ENCODE assay signal across 9 cellular contexts in the genomic region with DNA sequence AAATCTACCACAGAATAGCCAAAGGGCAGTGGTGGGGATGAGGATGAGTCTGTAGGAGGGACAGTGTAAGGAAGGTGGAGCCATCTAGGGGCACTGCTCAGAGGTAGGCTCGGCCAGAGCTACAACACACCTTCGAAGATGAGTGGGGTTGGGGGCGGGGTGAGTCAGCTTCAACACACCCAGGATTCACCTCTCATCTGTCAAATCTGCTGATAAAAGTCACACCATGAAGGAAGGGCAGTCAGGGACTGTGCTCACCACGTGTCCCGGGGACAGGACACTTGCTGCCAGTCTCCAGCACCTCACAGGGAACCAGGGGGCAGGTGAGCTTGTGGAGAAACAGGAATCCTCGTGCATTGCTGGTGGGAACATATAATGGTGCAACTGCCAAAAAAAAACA.
A peak's percentile ranks its signal among the peaks of the same experiment; 100 is the strongest.
DNase-seq lines count a peak whose midpoint lies in the region; ATAC-seq and TF ChIP-seq lines count a peak whose summit lies in the region.
"Had no signal": no experiment of that assay in that cellular context is flagged by ENCODE, and none has a peak within 500 bp of the region (broad histone marks: within the 10 kb centered on the region; RNA-seq: fewer than 3 reads in every experiment).

No MANE protein-coding gene starts in this region.

- intact Hi-C loops in left ventricle myocardium superior (cut with micrococcal nuclease) (no loop called here), heart right ventricle (cut with DNase I) (loop anchor here in 1 of 10 donors (10.0 kb wide), 2 partner anchors 48 to 128 kb away; no protein-coding TSS in a partner anchor), upper lobe of right lung (cut with DNase I) (no loop called here)

- H3K27ac Mint-ChIP-seq in activated naive CD4-positive, alpha-beta T cell treated with anti-CD3 and anti-CD28 coated beads, Interleukin-2, amount 50 U/mL, for 24 hours, result peak overlapping the region; percentile 57
- H3K27ac Mint-ChIP-seq in natural killer cell treated with Interleukin-12 subunit alpha and Interleukin-12 subunit beta and Interleukin-15 and Interleukin-18, amount 100 ng/mL, for 72 hours, result peak overlapping the region; percentile 73 to 80

- H3K4me1 ChIP-seq in heart right ventricle (peaks cover 47 to 100% (median 96%) of the 10 kb centered on the region in 9 donors), upper lobe of right lung (peaks cover 86% of the 10 kb centered on the region)

- H3K9me3 Mint-ChIP-seq in activated naive CD4-positive, alpha-beta T cell treated with anti-CD3 and anti-CD28 coated beads, Interleukin-2, amount 50 U/mL, for 24 hours, result no peaks in the 10 kb centered on the region
- no peaks in the 10 kb centered on the region for H3K9me3 Mint-ChIP-seq in natural killer cell treated with Interleukin-12 subunit alpha and Interleukin-12 subunit beta and Interleukin-15 and Interleukin-18, amount 100 ng/mL, for 72 hours

- peaks cover 3% of the 10 kb centered on the region for H3K36me3 Mint-ChIP-seq in activated naive CD4-positive, alpha-beta T cell treated with anti-CD3 and anti-CD28 coated beads, Interleukin-2, amount 50 U/mL, for 24 hours
- no peaks in the 10 kb centered on the region for H3K36me3 Mint-ChIP-seq in natural killer cell treated with Interleukin-12 subunit alpha and Interleukin-12 subunit beta and Interleukin-15 and Interleukin-18, amount 100 ng/mL, for 72 hours

- no peaks in the 10 kb centered on the region for H3K27me3 Mint-ChIP-seq in activated naive CD4-positive, alpha-beta T cell treated with anti-CD3 and anti-CD28 coated beads, Interleukin-2, amount 50 U/mL, for 24 hours
- H3K27me3 Mint-ChIP-seq in natural killer cell treated with Interleukin-12 subunit alpha and Interleukin-12 subunit beta and Interleukin-15 and Interleukin-18, amount 100 ng/mL, for 72 hours, result no peaks in the 10 kb centered on the region

- peaks cover 0 to 12% (median 0%) of the 10 kb centered on the region in 9 donors for H3K36me3 ChIP-seq in heart right ventricle
- peaks cover 3% of the 10 kb centered on the region for H3K36me3 ChIP-seq in upper lobe of right lung

- H3K4me3 ChIP-seq in heart right ventricle (no peak overlapping the region), upper lobe of right lung (no peak overlapping the region)

- H3K4me3 Mint-ChIP-seq in activated naive CD4-positive, alpha-beta T cell treated with anti-CD3 and anti-CD28 coated beads, Interleukin-2, amount 50 U/mL, for 24 hours, result peak overlapping the region; percentile 55
- peak overlapping the region; percentile 80 for H3K4me3 Mint-ChIP-seq in natural killer cell treated with Interleukin-12 subunit alpha and Interleukin-12 subunit beta and Interleukin-15 and Interleukin-18, amount 100 ng/mL, for 72 hours

- whole genome bisulfite sequencing in heart right ventricle, 2 donors, result 47 to 57% methylated on average over 6 of the region's 6 CpGs

- no peak for TF ChIP-seq CTCF in heart right ventricle (IDR thresholded peaks at IDR 0.05)
- no peak for TF ChIP-seq CTCF in upper lobe of right lung (IDR thresholded peaks at IDR 0.05)

- H3K9me3 ChIP-seq in heart right ventricle (no peaks in the 10 kb centered on the region), upper lobe of right lung (no peaks in the 10 kb centered on the region)

- DNase-seq in left ventricle myocardium superior (peak; percentile 20), heart right ventricle (no peak), upper lobe of right lung (peak; percentile 58), NCI-H1694 (lab: John Stamatoyannopoulos, UW) (no peak), NCI-H748 (lab: John Stamatoyannopoulos, UW; ENCODE audit: unreplicated experiment) (no peak)
- DNase-seq in natural killer cell treated with Interleukin-12 subunit alpha and Interleukin-12 subunit beta and Interleukin-15 and Interleukin-18, amount 100 ng/mL, for 72 hours (ENCODE audit: low spot score), result no peak
- DNase-seq: NCI-H187 treated with DMSO at 0.1 percent for 48 hours had no signal

- H3K27ac ChIP-seq in heart right ventricle (peak overlapping the region in 4 of 10 donors; percentile 4 to 46 (median 24)), upper lobe of right lung (peak overlapping the region; percentile 24)

- H3K27me3 ChIP-seq in heart right ventricle, result no peaks in the 10 kb centered on the region
- no peaks in the 10 kb centered on the region for H3K27me3 ChIP-seq in upper lobe of right lung

- ATAC-seq in left ventricle myocardium superior (no peak), heart right ventricle (no peak), upper lobe of right lung (peak; percentile 1), HG03045 (IDR thresholded peaks at IDR 0.05; ENCODE audit: unreplicated experiment) (no peak)
- no peak for ATAC-seq in natural killer cell treated with Interleukin-12 subunit alpha and Interleukin-12 subunit beta and Interleukin-15 and Interleukin-18, amount 100 ng/mL, for 72 hours

- peaks cover 94% of the 10 kb centered on the region for H3K4me1 Mint-ChIP-seq in activated naive CD4-positive, alpha-beta T cell treated with anti-CD3 and anti-CD28 coated beads, Interleukin-2, amount 50 U/mL, for 24 hours
- H3K4me1 Mint-ChIP-seq in natural killer cell treated with Interleukin-12 subunit alpha and Interleukin-12 subunit beta and Interleukin-15 and Interleukin-18, amount 100 ng/mL, for 72 hours (ENCODE audit: low read depth in 2 of 2), result peaks cover 72 to 81% of the 10 kb centered on the region in 2 donors

Comparison
In these comparisons a context has a peak if more than half of its experiments do, and no peak if none do; other contexts are left out.
1. DNase-seq: peak in left ventricle myocardium superior (single experiment) and upper lobe of right lung (single experiment); none in heart right ventricle (0 of 2), natural killer cell treated with Interleukin-12 subunit alpha and Interleukin-12 subunit beta and Interleukin-15 and Interleukin-18, amount 100 ng/mL, for 72 hours (single experiment), NCI-H1694 (single experiment) and NCI-H748 (single experiment).